In genomic region chr11:236774-237767, GRCh38 we compare ENCODE assay signal across 1 cellular context.
TF ChIP-seq lines count a peak whose summit lies in the region.

Gene PSMD13, plus strand, starts transcription at chr11:236976. Its CDS starts 74 bp downstream, at chr11:237050.

TF ChIP-seq in HepG2, 621 proteins besides CTCF, POLR2A, EP300 and RAD21 (continued from another document and continues in another):
- TF ChIP-seq KMT2B (CRISPR knock-in tag; IDR thresholded peaks at IDR 0.05) (peak; percentile 93), MAFK (conservative IDR thresholded peaks at IDR 0.05 in 1 of 2, IDR thresholded peaks at IDR 0.05 in 1 of 2; ENCODE audit: low read length in 2 of 2) (no peak), NPAS2 (CRISPR knock-in tag; IDR thresholded peaks at IDR 0.05; ENCODE audit: borderline replicate concordance) (no peak), FOXM1 (CRISPR knock-in tag; IDR thresholded peaks at IDR 0.05) (no peak), KDM1A (CRISPR knock-in tag; IDR thresholded peaks at IDR 0.05) (no peak), SMAD9 (CRISPR knock-in tag; IDR thresholded peaks at IDR 0.05) (no peak), ZNF326 (CRISPR knock-in tag; IDR thresholded peaks at IDR 0.05; ENCODE audit: borderline replicate concordance) (no peak), ZNF558 (CRISPR knock-in tag; IDR thresholded peaks at IDR 0.05; ENCODE audit: borderline replicate concordance) (0 out of 2 replicates have a peak, but pooled peaks have one; percentile 41), ZBTB3 (CRISPR knock-in tag; IDR thresholded peaks at IDR 0.05; ENCODE audit: borderline replicate concordance, low read depth) (0 out of 2 replicates have a peak, but pooled peaks have one; percentile 22), RBM39 (IDR thresholded peaks at IDR 0.05; ENCODE audit: low read depth, low read length, poor library complexity, severe bottlenecking) (no peak), BHLHE40 (IDR thresholded peaks at IDR 0.05; ENCODE audit: low read length) (no peak), YEATS2 (CRISPR knock-in tag; IDR thresholded peaks at IDR 0.05; ENCODE audit: borderline replicate concordance) (peak; percentile 88), GATA4 (IDR thresholded peaks at IDR 0.05; ENCODE audit: borderline replicate concordance, low read depth) (no peak; the same call in 1 of the 2 replicates), ZNF160 (CRISPR knock-in tag; IDR thresholded peaks at IDR 0.05) (0 out of 2 replicates have a peak, but pooled peaks have one; percentile 42), TP53 (CRISPR knock-in tag; conservative IDR thresholded peaks at IDR 0.05) (no peak), SP5 (CRISPR knock-in tag; IDR thresholded peaks at IDR 0.05; ENCODE audit: borderline replicate concordance, low read depth) (peak; percentile 70; the same call in 1 of the 2 replicates), BCL6 (CRISPR knock-in tag; IDR thresholded peaks at IDR 0.05) (0 out of 2 replicates have a peak, but pooled peaks have one; percentile 21), POLR2G (IDR thresholded peaks at IDR 0.05; ENCODE audit: low read depth, low read length) (peak; percentile 81), RXRA (CRISPR knock-in tag; IDR thresholded peaks at IDR 0.05) (peak; percentile 71; the same call in 1 of the 2 replicates), ZNF432 (CRISPR knock-in tag; IDR thresholded peaks at IDR 0.05; ENCODE audit: borderline replicate concordance) (no peak), ZNF30 (CRISPR knock-in tag; IDR thresholded peaks at IDR 0.05) (no peak), ZNF282 (IDR thresholded peaks at IDR 0.05; ENCODE audit: partially characterized antibody) (no peak), ZNF431 (CRISPR knock-in tag; IDR thresholded peaks at IDR 0.05; ENCODE audit: borderline replicate concordance, low read depth) (no peak), TBL1XR1 (IDR thresholded peaks at IDR 0.05; ENCODE audit: borderline replicate concordance, low read length, partially characterized antibody) (no peak), ZNF275 (CRISPR knock-in tag; IDR thresholded peaks at IDR 0.05; ENCODE audit: borderline replicate concordance) (0 out of 2 replicates have a peak, but pooled peaks have one; percentile 34), ATRX (CRISPR knock-in tag; IDR thresholded peaks at IDR 0.05; ENCODE audit: borderline replicate concordance) (no peak), MAZ (IDR thresholded peaks at IDR 0.05; ENCODE audit: borderline replicate concordance, low read depth, low read length) (no peak), MAZ (CRISPR knock-in tag; IDR thresholded peaks at IDR 0.05; ENCODE audit: low read depth) (peak; percentile 47; the same call in 1 of the 2 replicates), ZNF775 (CRISPR knock-in tag; IDR thresholded peaks at IDR 0.05; ENCODE audit: borderline replicate concordance) (no peak), RFX1 (IDR thresholded peaks at IDR 0.05) (peak; percentile 75), MXD3 (CRISPR knock-in tag; IDR thresholded peaks at IDR 0.05) (no peak), ZNF382 (CRISPR knock-in tag; IDR thresholded peaks at IDR 0.05; ENCODE audit: borderline replicate concordance) (no peak), PHF20 (CRISPR knock-in tag; IDR thresholded peaks at IDR 0.05) (peak; percentile 91), SNAI1 (CRISPR knock-in tag; IDR thresholded peaks at IDR 0.05; ENCODE audit: borderline replicate concordance) (no peak), ZNF337 (CRISPR knock-in tag; IDR thresholded peaks at IDR 0.05; ENCODE audit: borderline replicate concordance, low read depth) (no peak), CBFB (CRISPR knock-in tag; IDR thresholded peaks at IDR 0.05) (no peak), KDM5A (IDR thresholded peaks at IDR 0.05; ENCODE audit: borderline replicate concordance, low read length) (peak; percentile 96), ZNF616 (CRISPR knock-in tag; IDR thresholded peaks at IDR 0.05; ENCODE audit: low read depth) (peak; percentile 20; the same call in 1 of the 2 replicates), ZNF501 (CRISPR knock-in tag; IDR thresholded peaks at IDR 0.05) (peak; percentile 94), ZNF776 (CRISPR knock-in tag; IDR thresholded peaks at IDR 0.05) (no peak), ZNF556 (CRISPR knock-in tag; IDR thresholded peaks at IDR 0.05; ENCODE audit: borderline replicate concordance) (no peak), RFX3 (CRISPR knock-in tag; IDR thresholded peaks at IDR 0.05) (peak; percentile 81), ATF2 (CRISPR knock-in tag; IDR thresholded peaks at IDR 0.05) (no peak), HOXA7 (CRISPR knock-in tag; IDR thresholded peaks at IDR 0.05) (no peak; the same call in 1 of the 2 replicates), ZNF280B (CRISPR knock-in tag; IDR thresholded peaks at IDR 0.05; ENCODE audit: borderline replicate concordance) (peak; percentile 73; the same call in 1 of the 2 replicates), ARID2 (CRISPR knock-in tag; IDR thresholded peaks at IDR 0.05; ENCODE audit: borderline replicate concordance) (no peak), MZF1 (CRISPR knock-in tag; IDR thresholded peaks at IDR 0.05; ENCODE audit: borderline replicate concordance) (no peak), ZNF264 (CRISPR knock-in tag; IDR thresholded peaks at IDR 0.05) (peak; percentile 72; the same call in 1 of the 2 replicates), ZNF205 (CRISPR knock-in tag; IDR thresholded peaks at IDR 0.05) (no peak; the same call in 1 of the 2 replicates), ZNF766 (CRISPR knock-in tag; IDR thresholded peaks at IDR 0.05; ENCODE audit: borderline replicate concordance) (peak; percentile 44; the same call in 1 of the 2 replicates), ZNF296 (CRISPR knock-in tag; conservative IDR thresholded peaks at IDR 0.05) (no peak)
- TF ChIP-seq, protein P1, sequence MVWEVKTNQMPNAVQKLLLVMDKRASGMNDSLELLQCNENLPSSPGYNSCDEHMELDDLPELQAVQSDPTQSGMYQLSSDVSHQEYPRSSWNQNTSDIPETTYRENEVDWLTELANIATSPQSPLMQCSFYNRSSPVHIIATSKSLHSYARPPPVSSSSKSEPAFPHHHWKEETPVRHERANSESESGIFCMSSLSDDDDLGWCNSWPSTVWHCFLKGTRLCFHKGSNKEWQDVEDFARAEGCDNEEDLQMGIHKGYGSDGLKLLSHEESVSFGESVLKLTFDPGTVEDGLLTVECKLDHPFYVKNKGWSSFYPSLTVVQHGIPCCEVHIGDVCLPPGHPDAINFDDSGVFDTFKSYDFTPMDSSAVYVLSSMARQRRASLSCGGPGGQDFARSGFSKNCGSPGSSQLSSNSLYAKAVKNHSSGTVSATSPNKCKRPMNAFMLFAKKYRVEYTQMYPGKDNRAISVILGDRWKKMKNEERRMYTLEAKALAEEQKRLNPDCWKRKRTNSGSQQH (CRISPR knock-in tag; IDR thresholded peaks at IDR 0.05; ENCODE audit: low read depth), result peak; percentile 82; the same call in 1 of the 2 replicates
- TF ChIP-seq, protein P2, sequence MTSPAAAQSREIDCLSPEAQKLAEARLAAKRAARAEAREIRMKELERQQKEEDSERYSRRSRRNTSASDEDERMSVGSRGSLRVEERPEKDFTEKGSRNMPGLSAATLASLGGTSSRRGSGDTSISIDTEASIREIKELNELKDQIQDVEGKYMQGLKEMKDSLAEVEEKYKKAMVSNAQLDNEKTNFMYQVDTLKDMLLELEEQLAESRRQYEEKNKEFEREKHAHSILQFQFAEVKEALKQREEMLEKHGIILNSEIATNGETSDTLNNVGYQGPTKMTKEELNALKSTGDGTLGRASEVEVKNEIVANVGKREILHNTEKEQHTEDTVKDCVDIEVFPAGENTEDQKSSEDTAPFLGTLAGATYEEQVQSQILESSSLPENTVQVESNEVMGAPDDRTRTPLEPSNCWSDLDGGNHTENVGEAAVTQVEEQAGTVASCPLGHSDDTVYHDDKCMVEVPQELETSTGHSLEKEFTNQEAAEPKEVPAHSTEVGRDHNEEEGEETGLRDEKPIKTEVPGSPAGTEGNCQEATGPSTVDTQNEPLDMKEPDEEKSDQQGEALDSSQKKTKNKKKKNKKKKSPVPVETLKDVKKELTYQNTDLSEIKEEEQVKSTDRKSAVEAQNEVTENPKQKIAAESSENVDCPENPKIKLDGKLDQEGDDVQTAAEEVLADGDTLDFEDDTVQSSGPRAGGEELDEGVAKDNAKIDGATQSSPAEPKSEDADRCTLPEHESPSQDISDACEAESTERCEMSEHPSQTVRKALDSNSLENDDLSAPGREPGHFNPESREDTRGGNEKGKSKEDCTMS (CRISPR knock-in tag; conservative IDR thresholded peaks at IDR 0.05), result no peak
- TF ChIP-seq, protein P3, sequence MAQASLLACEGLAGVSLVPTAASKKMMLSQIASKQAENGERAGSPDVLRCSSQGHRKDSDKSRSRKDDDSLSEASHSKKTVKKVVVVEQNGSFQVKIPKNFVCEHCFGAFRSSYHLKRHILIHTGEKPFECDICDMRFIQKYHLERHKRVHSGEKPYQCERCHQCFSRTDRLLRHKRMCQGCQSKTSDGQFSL (CRISPR knock-in tag; IDR thresholded peaks at IDR 0.05), result no peak
- TF ChIP-seq, protein P4, sequence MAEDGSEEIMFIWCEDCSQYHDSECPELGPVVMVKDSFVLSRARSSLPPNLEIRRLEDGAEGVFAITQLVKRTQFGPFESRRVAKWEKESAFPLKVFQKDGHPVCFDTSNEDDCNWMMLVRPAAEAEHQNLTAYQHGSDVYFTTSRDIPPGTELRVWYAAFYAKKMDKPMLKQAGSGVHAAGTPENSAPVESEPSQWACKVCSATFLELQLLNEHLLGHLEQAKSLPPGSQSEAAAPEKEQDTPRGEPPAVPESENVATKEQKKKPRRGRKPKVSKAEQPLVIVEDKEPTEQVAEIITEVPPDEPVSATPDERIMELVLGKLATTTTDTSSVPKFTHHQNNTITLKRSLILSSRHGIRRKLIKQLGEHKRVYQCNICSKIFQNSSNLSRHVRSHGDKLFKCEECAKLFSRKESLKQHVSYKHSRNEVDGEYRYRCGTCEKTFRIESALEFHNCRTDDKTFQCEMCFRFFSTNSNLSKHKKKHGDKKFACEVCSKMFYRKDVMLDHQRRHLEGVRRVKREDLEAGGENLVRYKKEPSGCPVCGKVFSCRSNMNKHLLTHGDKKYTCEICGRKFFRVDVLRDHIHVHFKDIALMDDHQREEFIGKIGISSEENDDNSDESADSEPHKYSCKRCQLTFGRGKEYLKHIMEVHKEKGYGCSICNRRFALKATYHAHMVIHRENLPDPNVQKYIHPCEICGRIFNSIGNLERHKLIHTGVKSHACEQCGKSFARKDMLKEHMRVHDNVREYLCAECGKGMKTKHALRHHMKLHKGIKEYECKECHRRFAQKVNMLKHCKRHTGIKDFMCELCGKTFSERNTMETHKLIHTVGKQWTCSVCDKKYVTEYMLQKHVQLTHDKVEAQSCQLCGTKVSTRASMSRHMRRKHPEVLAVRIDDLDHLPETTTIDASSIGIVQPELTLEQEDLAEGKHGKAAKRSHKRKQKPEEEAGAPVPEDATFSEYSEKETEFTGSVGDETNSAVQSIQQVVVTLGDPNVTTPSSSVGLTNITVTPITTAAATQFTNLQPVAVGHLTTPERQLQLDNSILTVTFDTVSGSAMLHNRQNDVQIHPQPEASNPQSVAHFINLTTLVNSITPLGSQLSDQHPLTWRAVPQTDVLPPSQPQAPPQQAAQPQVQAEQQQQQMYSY (CRISPR knock-in tag; IDR thresholded peaks at IDR 0.05), result no peak
- TF ChIP-seq, protein P5, sequence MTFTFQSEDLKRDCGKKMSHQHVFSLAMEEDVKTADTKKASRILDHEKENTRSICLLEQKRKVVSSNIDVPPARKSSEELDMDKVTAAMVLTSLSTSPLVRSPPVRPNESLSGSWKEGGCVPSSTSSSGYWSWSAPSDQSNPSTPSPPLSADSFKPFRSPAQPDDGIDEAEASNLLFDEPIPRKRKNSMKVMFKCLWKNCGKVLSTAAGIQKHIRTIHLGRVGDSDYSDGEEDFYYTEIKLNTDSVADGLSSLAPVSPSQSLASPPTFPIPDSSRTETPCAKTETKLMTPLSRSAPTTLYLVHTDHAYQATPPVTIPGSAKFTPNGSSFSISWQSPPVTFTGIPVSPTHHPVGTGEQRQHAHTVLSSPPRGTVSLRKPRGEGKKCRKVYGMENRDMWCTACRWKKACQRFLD (CRISPR knock-in tag; IDR thresholded peaks at IDR 0.05; ENCODE audit: borderline replicate concordance), result peak; percentile 37; the same call in 1 of the 2 replicates
